8 cellular contexts compared by ENCODE assay signal in genomic region chr5:66306105-66306843, GRCh38.
DNase-seq lines count a peak whose midpoint lies in the region; ATAC-seq and TF ChIP-seq lines count a peak whose summit lies in the region.

No MANE protein-coding gene starts in this region.

- ATAC-seq in GM21381 (IDR thresholded peaks at IDR 0.05; ENCODE audit: unreplicated experiment) = peak; percentile 87

- intact Hi-C loops in spleen (cut with DNase I; ENCODE audit: low total_unique reads) = loop anchor here (5.0 kb wide), 1 partner anchor 451 kb away; no protein-coding TSS in a partner anchor

- no peaks in the 10 kb centered on the region for H3K36me3 ChIP-seq in spleen

- no peak overlapping the region for H3K4me3 ChIP-seq in spleen

- TF ChIP-seq POLR2A in spleen (IDR thresholded peaks at IDR 0.05) = no peak

- peak in 10 of 11 experiments; percentile 29 to 87 (median 68) for TF ChIP-seq CTCF in spleen (IDR thresholded peaks at IDR 0.05 in 8 of 11, conservative IDR thresholded peaks at IDR 0.05 in 3 of 11)

- H3K27me3 ChIP-seq in spleen (replicated peaks in 1 of 7) = peaks cover 0 to 20% (median 0%) of the 10 kb centered on the region in 7 donors

- peaks cover 0 to 4% (median 0%) of the 10 kb centered on the region in 8 donors for H3K9me3 ChIP-seq in spleen

- DNase-seq in D341Med (ENCODE audit: low spot score) (peak; percentile 74), Kasumi-1 (lab: John Stamatoyannopoulos, UW) (peak; percentile 76 to 77), RKO (ENCODE audit: low spot score) (peak; percentile 72), brain pericyte (ENCODE audit: low read depth, low spot score) (peak; percentile 18), iPS-NIHi7 (ENCODE audit: extremely low spot score) (peak; percentile 84), spleen (no peak), GOT3 (lab: John Stamatoyannopoulos, UW) (no peak)

- 29 to 40% (median 31%) methylated on average over 9 of the region's 9 CpGs for WGBS in spleen, 5 donors

- peaks cover 0 to 19% (median 12%) of the 10 kb centered on the region in 6 donors for H3K4me1 ChIP-seq in spleen

- no peak overlapping the region for H3K27ac ChIP-seq in spleen

Comparison
In these comparisons a context has a peak if more than half of its experiments do, and no peak if none do; other contexts are left out.
1. DNase-seq: peak in D341Med (single experiment), Kasumi-1 (2 of 2), RKO (single experiment), brain pericyte (single experiment) and iPS-NIHi7 (single experiment); none in spleen (single experiment) and GOT3 (single experiment).